ENCODE assay signal across 37 cellular contexts in the genomic region with DNA sequence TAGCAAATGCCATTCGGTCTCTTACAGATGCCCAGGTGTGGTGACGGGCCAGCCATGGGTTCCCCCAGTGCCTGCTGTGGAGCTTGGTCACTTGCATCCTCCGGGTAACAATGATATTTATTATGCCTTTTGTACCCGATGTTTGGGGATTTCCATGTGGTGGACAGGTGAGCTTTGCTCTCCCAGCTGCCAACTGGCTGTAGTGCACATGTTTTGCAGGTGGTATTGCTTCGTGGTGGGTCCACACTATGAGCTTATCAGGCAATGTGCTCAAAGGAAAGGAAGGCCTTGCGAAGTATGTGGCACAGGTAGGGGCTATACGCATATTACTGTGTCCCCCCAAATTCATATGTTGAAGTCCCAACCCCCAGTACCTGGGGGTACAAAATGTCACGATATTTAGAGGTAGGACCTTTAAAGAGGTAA. TPM values are rescaled to one million over a fixed set of nuclear protein-coding genes. Genes with fewer than 3 reads are reported as not detected.
"Had no signal": no experiment of that assay in that cellular context is flagged by ENCODE, and none has a peak within 500 bp of the region (broad histone marks: within the 10 kb centered on the region; RNA-seq: fewer than 3 reads in every experiment).

No MANE protein-coding gene starts in this region.

- H3K4me3 ChIP-seq: adrenal gland, body of pancreas, breast epithelium had no signal

- FAIRE-seq: astrocyte, TTC549 had no signal

- H3K27me3 ChIP-seq: adrenal gland, body of pancreas, brain microvascular endothelial cell had no signal

- H3K4me1 ChIP-seq: adrenal gland, body of pancreas, breast epithelium had no signal

- H3K9me3 ChIP-seq: adrenal gland, body of pancreas, breast epithelium had no signal

- ATAC-seq: activated CD8-positive, alpha-beta T cell treated with anti-CD3 and anti-CD28 coated beads for 36 hours; activated naive CD4-positive, alpha-beta T cell treated with anti-CD3 and anti-CD28 coated beads, Interleukin-2, amount 50 U/mL, for 72 hours; activated T-cell treated with anti-CD3 and anti-CD28 coated beads, Interleukin-2, amount 50 U/mL, for 4 hours; activated T-cell treated with anti-CD3 and anti-CD28 coated beads, Interleukin-2, amount 50 U/mL, for 72 hours; activated T-helper 17 cell treated with anti-CD3 and anti-CD28 coated beads, Interleukin-2, amount 50 U/mL, for 72 hours; body of pancreas had no signal

- DNase-seq: activated B cell treated with CpG ODN at 0.5 μM for 24 hours; activated CD4-positive, alpha-beta memory T cell treated with anti-CD3 and anti-CD28 coated beads for 36 hours; activated CD4-positive, alpha-beta T cell treated with anti-CD3 and anti-CD28 coated beads for 4 hours; activated CD4-positive, alpha-beta T cell treated with anti-CD3 and anti-CD28 coated beads, Interleukin-2, amount 10 ng/mL, durations not matched to agents 24 days and 14 days; activated CD4-positive, alpha-beta T cell treated with anti-CD3 and anti-CD28 coated beads, Interleukin-2, amount 50 U/mL, for 1 hour; activated CD4-positive, alpha-beta T cell treated with anti-CD3 and anti-CD28 coated beads, Interleukin-2, amount 50 U/mL, for 4 hours; activated CD4-positive, CD25-positive, alpha-beta regulatory T cell treated with anti-CD3 and anti-CD28 coated beads, Interleukin-2, amount 50 U/mL, for 72 hours; activated CD8-positive, alpha-beta memory T cell treated with anti-CD3 and anti-CD28 coated beads, Interleukin-2, amount 50 U/mL, for 4 hours; activated CD8-positive, alpha-beta T cell treated with anti-CD3 and anti-CD28 coated beads for 36 hours; activated effector memory CD4-positive, alpha-beta T cell treated with anti-CD3 and anti-CD28 coated beads, Interleukin-2, amount 50 U/mL, for 16 hours; activated gamma-delta T cell treated with Interleukin-2 at 50 U/mL for 16 hours; activated naive CD4-positive, alpha-beta T cell; activated naive CD4-positive, alpha-beta T cell treated with anti-CD3 and anti-CD28 coated beads for 36 hours; activated naive CD4-positive, alpha-beta T cell treated with anti-CD3 and anti-CD28 coated beads, Interleukin-2, amount 50 U/mL, for 16 hours; activated naive CD8-positive, alpha-beta T cell treated with anti-CD3 and anti-CD28 coated beads for 36 hours; activated T-cell treated with anti-CD3 and anti-CD28 coated beads for 4 hours; activated T-cell treated with anti-CD3 and anti-CD28 coated beads, Interleukin-2, amount 50 U/mL, for 1 hour; activated T-cell treated with anti-CD3 and anti-CD28 coated beads, Interleukin-2, amount 50 U/mL, for 4 hours; activated T-cell treated with anti-CD3 and anti-CD28 coated beads, Interleukin-2, amount 50 U/mL, for 72 hours; adrenal gland; amniotic stem cell; aorta; body of pancreas; brain microvascular endothelial cell; central memory CD4-positive, alpha-beta T cell; T-helper 2 cell; T-helper 9 cell had no signal

- H3K36me3 ChIP-seq: adrenal gland, brain microvascular endothelial cell, breast epithelium had no signal

- H3K27ac ChIP-seq: adrenal gland, body of pancreas, brain microvascular endothelial cell, breast epithelium, VCaP had no signal

RNA-seq across cellular contexts. Expression of gene CTCFL, which starts 4.2 kb away (rescaled TPM):
- total RNA-seq: activated B cell treated with CpG ODN at 0.5 μM for 24 hours; activated CD4-positive, alpha-beta memory T cell treated with anti-CD3 and anti-CD28 coated beads for 36 hours; activated CD4-positive, alpha-beta T cell treated with anti-CD3 and anti-CD28 coated beads, Interleukin-2, amount 10 ng/mL, durations not matched to agents 24 days and 14 days; activated CD8-positive, alpha-beta memory T cell treated with anti-CD3 and anti-CD28 coated beads for 36 hours; activated CD8-positive, alpha-beta T cell treated with anti-CD3 and anti-CD28 coated beads for 36 hours; activated naive CD4-positive, alpha-beta T cell treated with anti-CD3 and anti-CD28 coated beads for 36 hours; activated naive CD4-positive, alpha-beta T cell treated with anti-CD3 and anti-CD28 coated beads, Interleukin-2, amount 50 U/mL, for 72 hours; activated naive CD8-positive, alpha-beta T cell treated with anti-CD3 and anti-CD28 coated beads for 36 hours; activated T-cell treated with anti-CD3 and anti-CD28 coated beads, Interleukin-2, amount 50 U/mL, for 72 hours; activated T-helper 1 cell treated with anti-CD3 and anti-CD28 coated beads, Interleukin-12 subunit alpha, Interleukin-12 subunit beta, Interleukin-2, Interleukin-4 antibody, amounts not matched to agents 30 ng/mL and 10 ng/mL and 1 ng/mL, durations not matched to agents 14 hours and 24 hours and 36 hours; activated T-helper 17 cell treated with anti-CD3 and anti-CD28 coated beads, Interleukin-2, amount 50 U/mL, for 72 hours; aorta; astrocyte; body of pancreas; breast epithelium; cardiac septum; cerebellum had no signal
- polyA plus RNA-seq: aorta had no signal

RNA-seq across cellular contexts. Expression of gene PCK1, which starts 31.7 kb away (rescaled TPM):
- total RNA-seq: activated B cell treated with CpG ODN at 0.5 μM for 24 hours; activated CD4-positive, alpha-beta memory T cell treated with anti-CD3 and anti-CD28 coated beads for 36 hours; activated CD4-positive, alpha-beta T cell treated with anti-CD3 and anti-CD28 coated beads, Interleukin-2, amount 10 ng/mL, durations not matched to agents 24 days and 14 days; activated CD8-positive, alpha-beta memory T cell treated with anti-CD3 and anti-CD28 coated beads for 36 hours; activated CD8-positive, alpha-beta T cell treated with anti-CD3 and anti-CD28 coated beads for 36 hours; activated naive CD4-positive, alpha-beta T cell treated with anti-CD3 and anti-CD28 coated beads for 36 hours; activated naive CD4-positive, alpha-beta T cell treated with anti-CD3 and anti-CD28 coated beads, Interleukin-2, amount 50 U/mL, for 72 hours; activated naive CD8-positive, alpha-beta T cell treated with anti-CD3 and anti-CD28 coated beads for 36 hours; activated T-cell treated with anti-CD3 and anti-CD28 coated beads, Interleukin-2, amount 50 U/mL, for 72 hours; activated T-helper 1 cell treated with anti-CD3 and anti-CD28 coated beads, Interleukin-12 subunit alpha, Interleukin-12 subunit beta, Interleukin-2, Interleukin-4 antibody, amounts not matched to agents 30 ng/mL and 10 ng/mL and 1 ng/mL, durations not matched to agents 14 hours and 24 hours and 36 hours; activated T-helper 17 cell treated with anti-CD3 and anti-CD28 coated beads, Interleukin-2, amount 50 U/mL, for 72 hours; astrocyte had no signal
